ENCODE assay signal across 9 cellular contexts in the genomic region with DNA sequence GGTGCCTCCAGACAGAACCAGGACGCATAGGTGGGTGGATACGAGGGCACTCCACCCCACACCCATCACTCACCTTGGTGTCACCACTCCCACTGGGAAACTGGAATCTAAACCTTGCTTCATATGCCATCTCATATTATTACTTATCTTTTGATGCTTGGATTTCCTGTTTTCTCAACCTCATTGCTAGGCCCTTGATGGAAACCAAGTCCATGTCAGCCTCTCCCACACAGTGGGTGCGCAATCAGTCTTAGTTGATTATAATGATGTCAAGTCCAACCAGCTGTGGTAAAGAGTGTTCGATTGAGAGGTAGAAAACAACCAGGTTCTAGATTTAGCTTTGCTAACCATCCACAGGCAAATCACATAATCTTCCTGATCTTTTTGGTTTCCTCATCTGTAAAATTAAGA. TPM values are rescaled to one million over a fixed set of nuclear protein-coding genes. Genes with fewer than 3 reads are reported as not detected.
DNase-seq lines count a peak whose midpoint lies in the region; ATAC-seq and TF ChIP-seq lines count a peak whose summit lies in the region.
"Had no signal": no experiment of that assay in that cellular context is flagged by ENCODE, and none has a peak within 500 bp of the region (broad histone marks: within the 10 kb centered on the region; RNA-seq: fewer than 3 reads in every experiment).

No MANE protein-coding gene starts in this region.

- no peak overlapping the region for H3K14ac ChIP-seq in neuronal stem cell (ENCODE audit: low read length)

- H3K27me3 ChIP-seq in MM.1S (replicated peaks; ENCODE audit: insufficient read depth, low read length) (no peaks in the 10 kb centered on the region), colonic mucosa (no peaks in the 10 kb centered on the region), neuronal stem cell (ENCODE audit: control insufficient read depth in 3 of 3, insufficient read depth in 3 of 3, low read depth in 1 of 3, low read length in 3 of 3) (no peaks in the 10 kb centered on the region)
- H3K27me3 ChIP-seq: foreskin keratinocyte had no signal

- H3K4me2 ChIP-seq in MM.1S (ENCODE audit: low read depth, low read length) (peak overlapping the region; percentile 68; the same call in 1 of the 2 replicates), neuronal stem cell (ENCODE audit: insufficient read depth, low read length, poor library complexity, severe bottlenecking) (peak overlapping the region; percentile 37)

- H2BK5ac ChIP-seq in neuronal stem cell (ENCODE audit: low read length): no peak overlapping the region

- H2AK5ac ChIP-seq in neuronal stem cell (ENCODE audit: low read depth, low read length): no peak overlapping the region

- H3K27ac ChIP-seq in C4-2B: peak overlapping the region; percentile 67
- H3K27ac ChIP-seq in MM.1S (ENCODE audit: low read length): peak overlapping the region; percentile 62
- H3K27ac ChIP-seq in colonic mucosa: peak overlapping the region; percentile 85
- peak overlapping the region; percentile 26 for H3K27ac ChIP-seq in neuronal stem cell (replicated peaks; ENCODE audit: low read length)
- H3K27ac ChIP-seq: foreskin keratinocyte had no signal

- no peak for DNase-seq in MM.1S
- DNase-seq in colonic mucosa: no peak
- DNase-seq in neuronal stem cell (ENCODE audit: low spot score): no peak
- DNase-seq in posterior vena cava (ENCODE audit: low spot score): no peak
- DNase-seq in COR-L47 (lab: John Stamatoyannopoulos, UW): no peak

- peaks cover 10% of the 10 kb centered on the region for H3K79me1 ChIP-seq in neuronal stem cell (ENCODE audit: low read depth, low read length)

- H4K91ac ChIP-seq in neuronal stem cell (ENCODE audit: low read depth, low read length, poor library complexity): no peak overlapping the region

- no peaks in the 10 kb centered on the region for H3K9me2 ChIP-seq in MM.1S (replicated peaks; ENCODE audit: insufficient read depth, low read length)

- H4K20me1 ChIP-seq in MM.1S (ENCODE audit: insufficient read depth, low read length): no peaks in the 10 kb centered on the region

- no peak overlapping the region for H3K4ac ChIP-seq in neuronal stem cell (ENCODE audit: low read length)

- intact Hi-C loops in colonic mucosa (cut with DNase I) (no loop called here), posterior vena cava (cut with DNase I) (no loop called here)

- peak overlapping the region; percentile 33 for H2BK15ac ChIP-seq in neuronal stem cell (ENCODE audit: low read length)

- ATAC-seq in GM21576 (IDR thresholded peaks at IDR 0.05; ENCODE audit: unreplicated experiment) (no peak), HG02763 (IDR thresholded peaks at IDR 0.05; ENCODE audit: unreplicated experiment) (no peak)

- WGBS in neuronal stem cell (ENCODE audit: extremely low coverage in 2 of 2, insufficient read length in 2 of 2, insufficient replicate concordance in 1 of 2), 2 donors: no CpG with 5 or more reads among the region's 4 CpGs

- no peak overlapping the region for H2BK12ac ChIP-seq in neuronal stem cell (ENCODE audit: low read length)

- H2AFZ ChIP-seq in MM.1S (ENCODE audit: low read length) (peak overlapping the region; percentile 83), neuronal stem cell (ENCODE audit: low read length) (peak overlapping the region; percentile 94)

- H3F3A ChIP-seq in MM.1S (ENCODE audit: insufficient read depth, low read length): peaks cover 11% of the 10 kb centered on the region

- H3K79me2 ChIP-seq in MM.1S (ENCODE audit: low read length): peaks cover 39% of the 10 kb centered on the region

- H2BK120ac ChIP-seq in neuronal stem cell (ENCODE audit: low read depth, low read length): no peak overlapping the region

- H3K9ac ChIP-seq in MM.1S (ENCODE audit: low read length): no peak overlapping the region; the same call in 1 of the 2 replicates
- peak overlapping the region; percentile 32 to 77 for H3K9ac ChIP-seq in colonic mucosa (ENCODE audit: low read depth in 2 of 2, low read length in 2 of 2)
- no peak overlapping the region for H3K9ac ChIP-seq in neuronal stem cell (ENCODE audit: low read depth, low read length, poor library complexity)

- TF ChIP-seq CTCF in C4-2B (conservative IDR thresholded peaks at IDR 0.05): no peak
- no peak for TF ChIP-seq CTCF in MM.1S (IDR thresholded peaks at IDR 0.05; ENCODE audit: low read length)
- TF ChIP-seq CTCF in colonic mucosa (IDR thresholded peaks at IDR 0.05): no peak

- peaks cover 18% of the 10 kb centered on the region for H3K4me1 ChIP-seq in MM.1S (ENCODE audit: low read length)
- no peaks in the 10 kb centered on the region for H3K4me1 ChIP-seq in colonic mucosa
- peaks cover 7 to 9% of the 10 kb centered on the region in 2 donors for H3K4me1 ChIP-seq in neuronal stem cell (ENCODE audit: control insufficient read depth in 2 of 2, insufficient read depth in 1 of 2, low read depth in 1 of 2, low read length in 2 of 2)

- H3K36me3 ChIP-seq in MM.1S (replicated peaks; ENCODE audit: insufficient read depth, low read length) (no peaks in the 10 kb centered on the region), colonic mucosa (no peaks in the 10 kb centered on the region), neuronal stem cell (replicated peaks in 1 of 2; ENCODE audit: control insufficient read depth in 2 of 2, insufficient read depth in 2 of 2, low read length in 2 of 2) (no peaks in the 10 kb centered on the region)

- peak overlapping the region; percentile 90 for H3K18ac ChIP-seq in neuronal stem cell (ENCODE audit: low read length)

- peak overlapping the region; percentile 60 for H3K23ac ChIP-seq in neuronal stem cell (ENCODE audit: low read depth, low read length, poor library complexity)

- H3K4me3 ChIP-seq in MM.1S (ENCODE audit: low read length) (peak overlapping the region; percentile 39; the same call in 1 of the 2 replicates), colonic mucosa (peak overlapping the region; percentile 71), neuronal stem cell (ENCODE audit: low read length in 2 of 2) (peak overlapping the region in 1 of 2 donors; percentile 79)

- H3K9me3 ChIP-seq in MM.1S (replicated peaks; ENCODE audit: insufficient read depth, low read length): no peaks in the 10 kb centered on the region
- H3K9me3 ChIP-seq in colonic mucosa: no peaks in the 10 kb centered on the region
- no peaks in the 10 kb centered on the region for H3K9me3 ChIP-seq in neuronal stem cell (replicated peaks in 1 of 2; ENCODE audit: control insufficient read depth in 2 of 2, insufficient read depth in 1 of 2, low read depth in 1 of 2, low read length in 2 of 2)

- H4K8ac ChIP-seq in neuronal stem cell (ENCODE audit: low read depth, low read length): no peak overlapping the region

RNA-seq across cellular contexts. Expression of a gene that starts 0.6 kb away (rescaled TPM):
- 1 to 10 TPM; 7.5 TPM for total RNA-seq in colonic mucosa
- 5.4 TPM for polyA plus RNA-seq in neuronal stem cell (2013, experiment 1 of 2)
- polyA plus RNA-seq in neuronal stem cell (2013, experiment 2 of 2): 6.0 TPM
- total RNA-seq in posterior vena cava: 10 to 100 TPM; 15.8 to 20.1 TPM

Comparison
In these comparisons a context has a peak if more than half of its experiments do, and no peak if none do; other contexts are left out.
1. H3K27ac ChIP-seq: peak in every context shown above with its lines; median percentile 85 in colonic mucosa; 67 in C4-2B; 62 in MM.1S; 26 in neuronal stem cell.
2. H3K9ac ChIP-seq: peak in colonic mucosa (2 of 2); none in MM.1S (single experiment) and neuronal stem cell (single experiment).